ENCODE assay signal across 24 cellular contexts in the genomic region with DNA sequence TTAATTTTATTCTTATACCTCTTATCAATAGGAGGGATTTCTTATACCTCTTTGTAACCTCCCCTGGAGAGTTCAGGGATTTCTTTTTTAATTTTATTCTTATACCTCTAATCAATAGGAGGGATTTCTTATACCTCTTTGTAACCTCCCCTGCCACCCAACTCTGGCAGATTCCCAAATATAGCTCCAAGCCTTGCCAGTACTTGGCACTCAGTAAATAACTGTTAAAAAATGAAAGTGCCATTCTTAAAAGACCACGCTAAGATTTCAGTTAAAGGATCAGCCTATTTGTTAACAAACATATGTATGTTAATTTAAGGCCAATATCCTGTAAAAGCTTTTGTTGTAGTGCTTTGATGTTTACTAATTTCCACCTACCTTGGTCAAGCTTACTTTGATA. TPM values are rescaled to one million over a fixed set of nuclear protein-coding genes. Genes with fewer than 3 reads are reported as not detected.
DNase-seq lines count a peak whose midpoint lies in the region; ATAC-seq and TF ChIP-seq lines count a peak whose summit lies in the region.
"Had no signal": no experiment of that assay in that cellular context is flagged by ENCODE, and none has a peak within 500 bp of the region (broad histone marks: within the 10 kb centered on the region; RNA-seq: fewer than 3 reads in every experiment).

No MANE protein-coding gene starts in this region.

- no peaks in the 10 kb centered on the region for H3K27me3 ChIP-seq in PC-9 (ENCODE audit: insufficient read depth, low read depth)
- no peaks in the 10 kb centered on the region for H3K27me3 ChIP-seq in hepatocyte
- H3K27me3 ChIP-seq: brain microvascular endothelial cell, heart left ventricle, uterus had no signal

- CTCF ChIA-PET in PC-9 (lab: Charles Lee) (interaction anchor here (0.5 kb wide), 1 partner anchor 1450 kb away, joined by 4 read pairs; no protein-coding TSS in a partner anchor), GM10248 (lab: Yijun Ruan, JAX) (interaction anchor here (0.7 kb wide), 1 partner anchor 28 kb away, joined by 3 read pairs; no protein-coding TSS in a partner anchor)

- H3K4me1 ChIP-seq in PC-9 (replicated peaks; ENCODE audit: insufficient read depth) (peaks cover 61% of the 10 kb centered on the region), hepatocyte (ENCODE audit: insufficient read depth) (peaks cover 25% of the 10 kb centered on the region)

- peaks cover 36% of the 10 kb centered on the region for H3F3A ChIP-seq in PC-9 (ENCODE audit: insufficient read depth, low read depth)

- peaks cover 9% of the 10 kb centered on the region for H3K36me3 Mint-ChIP-seq in activated naive CD8-positive, alpha-beta T cell
- peaks cover 32% of the 10 kb centered on the region for H3K36me3 Mint-ChIP-seq in activated naive CD8-positive, alpha-beta T cell treated with anti-CD3 and anti-CD28 coated beads, Interleukin-2, amount 50 U/mL, for 24 hours (ENCODE audit: low read depth)
- peaks cover 5% of the 10 kb centered on the region for H3K36me3 Mint-ChIP-seq in memory B cell

- H3K36me3 ChIP-seq in PC-9 (ENCODE audit: low read depth) (peaks cover 34% of the 10 kb centered on the region), hepatocyte (replicated peaks; ENCODE audit: insufficient read depth, low read depth) (no peaks in the 10 kb centered on the region)
- H3K36me3 ChIP-seq: brain microvascular endothelial cell, uterus had no signal

- H3K4me2 ChIP-seq in PC-9, result peak overlapping the region; percentile 98
- H3K4me2 ChIP-seq in hepatocyte, result no peak overlapping the region

- H3K9me3 ChIP-seq in PC-9 (ENCODE audit: insufficient read depth, low read depth), result no peaks in the 10 kb centered on the region
- no peaks in the 10 kb centered on the region for H3K9me3 ChIP-seq in hepatocyte (ENCODE audit: low read depth)
- H3K9me3 ChIP-seq: heart left ventricle, uterus had no signal

- H3K79me2 ChIP-seq in PC-9 (ENCODE audit: low read depth) (peaks cover 99% of the 10 kb centered on the region), hepatocyte (peaks cover 98% of the 10 kb centered on the region)

- WGBS in hepatocyte (ENCODE audit: low lambda C conversion rate, missing lambda C conversion rate), result 97% methylated on average over 1 of the region's 1 CpG

- peaks cover 78% of the 10 kb centered on the region for H3K4me1 Mint-ChIP-seq in activated naive CD8-positive, alpha-beta T cell (ENCODE audit: low read depth)
- H3K4me1 Mint-ChIP-seq in activated naive CD8-positive, alpha-beta T cell treated with anti-CD3 and anti-CD28 coated beads, Interleukin-2, amount 50 U/mL, for 24 hours, result peaks cover 86% of the 10 kb centered on the region
- peaks cover 43% of the 10 kb centered on the region for H3K4me1 Mint-ChIP-seq in memory B cell

- H3K27ac Mint-ChIP-seq in activated naive CD8-positive, alpha-beta T cell, result peak overlapping the region; percentile 76
- H3K27ac Mint-ChIP-seq in activated naive CD8-positive, alpha-beta T cell treated with anti-CD3 and anti-CD28 coated beads, Interleukin-2, amount 50 U/mL, for 24 hours, result no peak overlapping the region
- peak overlapping the region; percentile 62 for H3K27ac Mint-ChIP-seq in memory B cell
- H3K27ac Mint-ChIP-seq: activated B cell treated with CpG ODN at 0.5 μM for 24 hours had no signal

- TF ChIP-seq CTCF in PC-9 (conservative IDR thresholded peaks at IDR 0.05) (no peak), GM10248 (IDR thresholded peaks at IDR 0.05; ENCODE audit: control extremely low read depth, extremely low read depth, low read depth, missing control alignments) (no peak), hepatocyte (IDR thresholded peaks at IDR 0.05; ENCODE audit: poor library complexity) (no peak)

- no peaks in the 10 kb centered on the region for H3K9me3 Mint-ChIP-seq in activated naive CD8-positive, alpha-beta T cell (ENCODE audit: low read depth)
- H3K9me3 Mint-ChIP-seq in activated naive CD8-positive, alpha-beta T cell treated with anti-CD3 and anti-CD28 coated beads, Interleukin-2, amount 50 U/mL, for 24 hours, result no peaks in the 10 kb centered on the region
- no peaks in the 10 kb centered on the region for H3K9me3 Mint-ChIP-seq in memory B cell
- H3K9me3 Mint-ChIP-seq: activated B cell treated with CpG ODN at 0.5 μM for 24 hours, CD14-positive monocyte had no signal

- H4K20me1 ChIP-seq in PC-9 (ENCODE audit: insufficient read depth) (peaks cover 78% of the 10 kb centered on the region), hepatocyte (ENCODE audit: insufficient read depth, poor library complexity, severe bottlenecking) (peaks cover 87% of the 10 kb centered on the region)

- intact Hi-C loops in PC-9 (cut with micrococcal nuclease; ENCODE audit: unreplicated experiment), result no loop called here

- H3K9me2 ChIP-seq in PC-9 (ENCODE audit: insufficient read depth), result no peaks in the 10 kb centered on the region
- H3K9me2 ChIP-seq in hepatocyte (replicated peaks; ENCODE audit: insufficient read depth), result no peaks in the 10 kb centered on the region

- H3K27me3 Mint-ChIP-seq in activated naive CD8-positive, alpha-beta T cell, result no peaks in the 10 kb centered on the region
- H3K27me3 Mint-ChIP-seq in activated naive CD8-positive, alpha-beta T cell treated with anti-CD3 and anti-CD28 coated beads, Interleukin-2, amount 50 U/mL, for 24 hours, result no peaks in the 10 kb centered on the region
- no peaks in the 10 kb centered on the region for H3K27me3 Mint-ChIP-seq in memory B cell
- H3K27me3 Mint-ChIP-seq: activated B cell treated with CpG ODN at 0.5 μM for 24 hours had no signal

- DNase-seq in activated naive CD8-positive, alpha-beta T cell treated with anti-CD3 and anti-CD28 coated beads, Interleukin-2, amount 50 U/mL, for 24 hours, result no peak
- no peak for DNase-seq in PC-9
- no peak for DNase-seq in memory B cell (ENCODE audit: low spot score in 2 of 2)
- no peak for DNase-seq in GM10248 (ENCODE audit: extremely low spot score)
- DNase-seq in hepatocyte (ENCODE audit: low spot score), result no peak
- DNase-seq: activated B cell treated with CpG ODN at 0.5 μM for 24 hours; activated CD4-positive, alpha-beta T cell treated with anti-CD3 and anti-CD28 coated beads, Interleukin-2, amount 50 U/mL, for 4 hours; brain microvascular endothelial cell; DMS 273 treated with DMSO at 0.1 percent for 48 hours; effector CD8-positive, alpha-beta T cell; foreskin fibroblast; heart left ventricle; mesenchymal stem cell; NCI-H1092 treated with DMSO at 0.1 percent for 48 hours; NCI-H2029; NCI-H2227 treated with DMSO at 0.1 percent for 48 hours; NCI-H69; retina; uterus had no signal

- H3K27ac ChIP-seq in PC-9, result no peak overlapping the region
- no peak overlapping the region for H3K27ac ChIP-seq in hepatocyte
- H3K27ac ChIP-seq: brain microvascular endothelial cell, uterus had no signal

- no peak overlapping the region for H2AFZ ChIP-seq in PC-9
- H2AFZ ChIP-seq in hepatocyte, result no peak overlapping the region

- peak overlapping the region; percentile 92 for H3K4me3 Mint-ChIP-seq in activated naive CD8-positive, alpha-beta T cell
- H3K4me3 Mint-ChIP-seq in activated naive CD8-positive, alpha-beta T cell treated with anti-CD3 and anti-CD28 coated beads, Interleukin-2, amount 50 U/mL, for 24 hours, result no peak overlapping the region
- no peak overlapping the region for H3K4me3 Mint-ChIP-seq in memory B cell
- H3K4me3 Mint-ChIP-seq: activated B cell treated with CpG ODN at 0.5 μM for 24 hours had no signal

- BruUV-seq in PC-9 (replicated peaks; lab: Mats Ljungman, UMichigan), result no TSS peak

- no peak overlapping the region for H3K4me3 ChIP-seq in PC-9
- H3K4me3 ChIP-seq in hepatocyte, result no peak overlapping the region
- H3K4me3 ChIP-seq: smooth muscle cell, uterus had no signal

- ATAC-seq in activated naive CD8-positive, alpha-beta T cell treated with anti-CD3 and anti-CD28 coated beads, Interleukin-2, amount 50 U/mL, for 24 hours, result no peak
- ATAC-seq in memory B cell (ENCODE audit: low read depth) (no peak), GM18868 (IDR thresholded peaks at IDR 0.05; ENCODE audit: unreplicated experiment) (no peak)
- ATAC-seq: HCT116, heart left ventricle had no signal

- POLR2A ChIA-PET in PC-9 (lab: Charles Lee; ENCODE audit: unreplicated experiment), result no interaction called here
- POLR2A ChIA-PET in GM10248 (lab: Yijun Ruan, JAX), result no interaction called here

RNA-seq across cellular contexts. Expression of gene RNF149, which starts 4.8 kb away (rescaled TPM):
- total RNA-seq in PC-9 (2021), result 58.6 and 71.6 TPM in 2 replicates
- total RNA-seq in hepatocyte, result 60.3 and 60.7 TPM in 2 replicates
- polyA plus RNA-seq in hepatocyte, result 64.6 and 66.0 TPM in 2 replicates

RNA-seq across cellular contexts. Expression of gene CNOT11, which starts 51.0 kb away (rescaled TPM):
- total RNA-seq in PC-9 (2021), result 39.0 and 60.6 TPM in 2 replicates
- 55.8 and 61.8 TPM in 2 replicates for total RNA-seq in hepatocyte
- 57.3 and 57.7 TPM in 2 replicates for polyA plus RNA-seq in hepatocyte
